Comparison of ENCODE assay signal across 14 cellular contexts in genomic region chrX:356385-357034, GRCh38. TPM values are rescaled to one million over a fixed set of nuclear protein-coding genes. Genes with fewer than 3 reads are reported as not detected.
A peak's percentile ranks its signal among the peaks of the same experiment; 100 is the strongest.
DNase-seq lines count a peak whose midpoint lies in the region; ATAC-seq, FAIRE-seq and TF ChIP-seq lines count a peak whose summit lies in the region.
"Had no signal": no experiment of that assay in that cellular context is flagged by ENCODE, and none has a peak within 500 bp of the region (broad histone marks: within the 10 kb centered on the region; RNA-seq: fewer than 3 reads in every experiment).

No MANE protein-coding gene starts in this region.

- peaks cover 24 to 48% (median 39%) of the 10 kb centered on the region in 11 experiments for H3K36me3 ChIP-seq in BLaER1 treated with 17β-estradiol and CSF1 and Interleukin-3, amounts not matched to agents 10 nM and 100 nM

- H3K9me3 Mint-ChIP-seq in activated naive CD8-positive, alpha-beta T cell (ENCODE audit: low read depth), result no peaks in the 10 kb centered on the region
- H3K9me3 Mint-ChIP-seq in mesothelial cell of epicardium, result peaks cover 15% of the 10 kb centered on the region

- peak overlapping the region in 10 of 11 experiments; percentile 57 to 91 (median 80); a peak in 19 of 22 replicates for H3K4me2 ChIP-seq in BLaER1 treated with 17β-estradiol and CSF1 and Interleukin-3, amounts not matched to agents 10 nM and 100 nM

- peaks cover 24% of the 10 kb centered on the region for H3K4me1 Mint-ChIP-seq in activated naive CD8-positive, alpha-beta T cell (ENCODE audit: low read depth)
- peaks cover 2% of the 10 kb centered on the region for H3K4me1 Mint-ChIP-seq in mesothelial cell of epicardium

- no peak overlapping the region for H3K4me3 Mint-ChIP-seq in activated naive CD8-positive, alpha-beta T cell
- no peak overlapping the region for H3K4me3 Mint-ChIP-seq in mesothelial cell of epicardium

- peaks cover 35 to 50% (median 47%) of the 10 kb centered on the region in 10 experiments for H3K4me1 ChIP-seq in BLaER1 treated with 17β-estradiol and CSF1 and Interleukin-3, amounts not matched to agents 10 nM and 100 nM
- H3K4me1 ChIP-seq: ascending aorta, psoas muscle had no signal

- no peak for TF ChIP-seq POLR2A in H54 (IDR thresholded peaks at IDR 0.05; ENCODE audit: low read depth, low read length)

- H3K27ac ChIP-seq in BLaER1 treated with 17β-estradiol and CSF1 and Interleukin-3, amounts not matched to agents 10 nM and 100 nM, result peak overlapping the region in 10 of 11 experiments; percentile 67 to 93 (median 84); a peak in 16 of 22 replicates
- H3K27ac ChIP-seq: ascending aorta, psoas muscle had no signal

- no peak for TF ChIP-seq CTCF in mesothelial cell of epicardium (IDR thresholded peaks at IDR 0.05; ENCODE audit: unreplicated experiment)

- no peak for ATAC-seq in GM21390 (IDR thresholded peaks at IDR 0.05; ENCODE audit: unreplicated experiment)
- ATAC-seq in HG02885 (IDR thresholded peaks at IDR 0.05; ENCODE audit: poor library complexity, unreplicated experiment), result no peak

- peaks cover 21% of the 10 kb centered on the region for H3K36me3 Mint-ChIP-seq in activated naive CD8-positive, alpha-beta T cell
- H3K36me3 Mint-ChIP-seq in mesothelial cell of epicardium, result peaks cover 54% of the 10 kb centered on the region

- peak overlapping the region in 4 of 11 experiments; percentile 15 to 79 (median 74); a peak in 5 of 22 replicates for H3K9ac ChIP-seq in BLaER1 treated with 17β-estradiol and CSF1 and Interleukin-3, amounts not matched to agents 10 nM and 100 nM

- DNase-seq in H54 (ENCODE audit: insufficient read length, low spot score) (peak; percentile 24), mesothelial cell of epicardium (ENCODE audit: low spot score in 2 of 2, unreplicated experiment in 2 of 2) (peak in 1 of 2 experiments; percentile 6), SKM-1 (lab: John Stamatoyannopoulos, UW; ENCODE audit: unreplicated experiment) (no peak)
- DNase-seq in stimulated activated CD4-positive, alpha-beta T cell treated with anti-CD3 and anti-CD28 coated beads, Interleukin-2, amount 100 ng/mL, for 24 hours, result no peak
- DNase-seq: activated CD4-positive, CD25-positive, alpha-beta regulatory T cell treated with anti-CD3 and anti-CD28 coated beads, Interleukin-2, amount 50 U/mL, for 72 hours; NCI-H446; SHP77; stimulated activated CD4-positive, alpha-beta T cell treated with anti-CD3 and anti-CD28 coated beads, Interleukin-4, amount 100 ng/mL, for 4 hours had no signal

- peak overlapping the region; percentile 96 for H3K27ac Mint-ChIP-seq in activated naive CD8-positive, alpha-beta T cell
- H3K27ac Mint-ChIP-seq in mesothelial cell of epicardium, result peak overlapping the region; percentile 20

- H3K4me3 ChIP-seq in BLaER1 treated with 17β-estradiol and CSF1 and Interleukin-3, amounts not matched to agents 10 nM and 100 nM, result no peak overlapping the region
- H3K4me3 ChIP-seq: ascending aorta, psoas muscle had no signal

- no peaks in the 10 kb centered on the region for H3K27me3 Mint-ChIP-seq in activated naive CD8-positive, alpha-beta T cell
- H3K27me3 Mint-ChIP-seq in mesothelial cell of epicardium (ENCODE audit: low read depth), result no peaks in the 10 kb centered on the region

- FAIRE-seq in H54 (lab: Jason Lieb, UNC), result no peak

- peaks cover 0 to 4% (median 0%) of the 10 kb centered on the region in 11 experiments; a peak in 1 of 22 replicates for H4K20me1 ChIP-seq in BLaER1 treated with 17β-estradiol and CSF1 and Interleukin-3, amounts not matched to agents 10 nM and 100 nM

- H3K9me3 ChIP-seq in BLaER1 treated with 17β-estradiol and CSF1 and Interleukin-3, amounts not matched to agents 10 nM and 100 nM (replicated peaks in 1 of 11), result peaks cover 25 to 35% (median 33%) of the 10 kb centered on the region in 11 experiments

- H3K27me3 ChIP-seq in BLaER1 treated with 17β-estradiol and CSF1 and Interleukin-3, amounts not matched to agents 10 nM and 100 nM, result no peaks in the 10 kb centered on the region
- H3K27me3 ChIP-seq: ascending aorta had no signal

RNA-seq across cellular contexts. Expression of gene PPP2R3B, which starts 30.2 kb away (rescaled TPM):
- 63.0 to 65.5 TPM (median 65.2 TPM) in 3 replicates for total RNA-seq in mesothelial cell of epicardium

RNA-seq across cellular contexts. Expression of gene GTPBP6, which starts 37.9 kb away (rescaled TPM):
- 65.6 to 67.1 TPM (median 66.7 TPM) in 3 replicates for total RNA-seq in mesothelial cell of epicardium
